In the genomic region with DNA sequence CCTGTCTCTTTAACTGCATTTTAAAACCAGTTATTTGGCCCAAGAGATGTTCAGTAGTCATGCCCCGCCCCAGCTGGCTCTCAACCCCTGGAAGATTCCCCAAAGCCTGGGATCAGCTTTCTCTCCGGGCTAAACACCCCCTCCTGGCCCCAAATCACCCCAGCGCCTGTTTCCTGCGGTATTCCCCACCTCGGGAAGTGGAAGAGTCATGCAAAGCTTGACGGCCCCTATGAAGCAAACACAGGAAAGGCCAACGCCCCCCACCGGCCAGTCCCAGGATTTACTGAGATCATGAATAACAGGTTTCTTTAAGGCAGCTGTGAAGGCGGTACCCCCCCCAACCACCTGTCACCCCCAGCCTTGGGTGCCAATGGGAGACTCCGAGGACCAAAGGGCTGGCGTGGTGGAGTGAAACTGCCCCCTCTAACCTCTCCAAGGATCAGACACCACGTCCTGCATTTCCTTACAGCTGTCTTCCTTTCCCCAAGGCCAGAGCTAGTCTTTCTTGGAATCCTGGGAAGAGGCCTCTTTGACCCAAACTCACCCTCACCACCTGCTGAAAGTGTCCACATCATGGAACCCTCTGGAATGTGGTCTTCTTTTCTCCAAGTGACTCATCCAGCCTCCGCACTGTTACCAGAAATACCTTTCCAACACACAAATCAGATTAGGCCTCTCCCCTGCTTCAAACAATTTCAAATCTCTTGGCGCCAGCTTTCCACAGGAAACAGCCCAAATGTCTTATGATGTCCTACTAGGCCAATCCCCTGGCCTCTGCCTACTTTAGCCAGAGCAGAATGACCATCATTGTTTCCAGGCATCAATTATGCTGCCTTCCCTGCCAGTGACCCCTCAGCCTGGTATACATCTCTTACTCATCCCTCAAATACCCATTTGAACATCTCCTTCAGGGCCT, we compare ENCODE assay signal across 8 cellular contexts.
DNase-seq lines count a peak whose midpoint lies in the region; ATAC-seq and TF ChIP-seq lines count a peak whose summit lies in the region.

No MANE protein-coding gene starts in this region.

- no peak for ATAC-seq in GM18498 (IDR thresholded peaks at IDR 0.05; ENCODE audit: unreplicated experiment)
- ATAC-seq in stimulated activated naive CD8-positive, alpha-beta T cell treated with anti-CD3 and anti-CD28 coated beads, Interleukin-15, amount 100 ng/mL, for 72 hours: no peak

- H3K4me1 Mint-ChIP-seq in neural crest cell: peaks cover 18% of the 10 kb centered on the region
- no peaks in the 10 kb centered on the region for H3K4me1 Mint-ChIP-seq in stimulated activated naive CD8-positive, alpha-beta T cell treated with anti-CD3 and anti-CD28 coated beads, Interleukin-15, amount 100 ng/mL, for 72 hours
- H3K4me1 Mint-ChIP-seq in activated naive CD4-positive, alpha-beta T cell treated with anti-CD3 and anti-CD28 coated beads, Interleukin-2, amount 10 ng/mL, durations not matched to agents 7 days and 5 days: no peaks in the 10 kb centered on the region

- in situ Hi-C loops in GM13976 (cut with MboI; ENCODE audit: low sequenced_read_pairs, unreplicated experiment): no loop called here

- no peak overlapping the region for H3K4me3 Mint-ChIP-seq in neural crest cell
- H3K4me3 Mint-ChIP-seq in stimulated activated naive CD8-positive, alpha-beta T cell treated with anti-CD3 and anti-CD28 coated beads, Interleukin-15, amount 100 ng/mL, for 72 hours: no peak overlapping the region
- H3K4me3 Mint-ChIP-seq in activated naive CD4-positive, alpha-beta T cell treated with anti-CD3 and anti-CD28 coated beads, Interleukin-2, amount 10 ng/mL, durations not matched to agents 7 days and 5 days: no peak overlapping the region

- no peaks in the 10 kb centered on the region for H3K27me3 Mint-ChIP-seq in neural crest cell (ENCODE audit: low read depth)
- H3K27me3 Mint-ChIP-seq in stimulated activated naive CD8-positive, alpha-beta T cell treated with anti-CD3 and anti-CD28 coated beads, Interleukin-15, amount 100 ng/mL, for 72 hours: no peaks in the 10 kb centered on the region
- H3K27me3 Mint-ChIP-seq in activated naive CD4-positive, alpha-beta T cell treated with anti-CD3 and anti-CD28 coated beads, Interleukin-2, amount 10 ng/mL, durations not matched to agents 7 days and 5 days: no peaks in the 10 kb centered on the region

- peaks cover 18% of the 10 kb centered on the region for H3K36me3 Mint-ChIP-seq in neural crest cell (ENCODE audit: low read depth)
- no peaks in the 10 kb centered on the region for H3K36me3 Mint-ChIP-seq in activated naive CD4-positive, alpha-beta T cell treated with anti-CD3 and anti-CD28 coated beads, Interleukin-2, amount 10 ng/mL, durations not matched to agents 7 days and 5 days

- peak overlapping the region; percentile 50 for H3K27ac Mint-ChIP-seq in neural crest cell (ENCODE audit: unreplicated experiment)
- no peak overlapping the region for H3K27ac Mint-ChIP-seq in stimulated activated naive CD8-positive, alpha-beta T cell treated with anti-CD3 and anti-CD28 coated beads, Interleukin-15, amount 100 ng/mL, for 72 hours
- H3K27ac Mint-ChIP-seq in activated naive CD4-positive, alpha-beta T cell treated with anti-CD3 and anti-CD28 coated beads, Interleukin-2, amount 10 ng/mL, durations not matched to agents 7 days and 5 days: no peak overlapping the region

- TF ChIP-seq CTCF in AG09319 (IDR thresholded peaks at IDR 0.05; ENCODE audit: low read depth, low read length): peak; percentile 60
- TF ChIP-seq CTCF in neural crest cell (conservative IDR thresholded peaks at IDR 0.05): no peak
- no peak for TF ChIP-seq CTCF in GM13976 (IDR thresholded peaks at IDR 0.05; ENCODE audit: borderline replicate concordance, control extremely low read depth, extremely low read depth, insufficient read depth, missing control alignments)

- CTCF ChIA-PET in activated naive CD4-positive, alpha-beta T cell treated with anti-CD3 and anti-CD28 coated beads, Interleukin-2, amount 10 ng/mL, durations not matched to agents 7 days and 5 days (lab: Charles Lee): interaction anchor here (0.8 kb wide), 1 partner anchor 24 kb away, joined by 3 read pairs; no protein-coding TSS in a partner anchor

- H3K9me3 Mint-ChIP-seq in neural crest cell: peaks cover 22% of the 10 kb centered on the region
- H3K9me3 Mint-ChIP-seq in stimulated activated naive CD8-positive, alpha-beta T cell treated with anti-CD3 and anti-CD28 coated beads, Interleukin-15, amount 100 ng/mL, for 72 hours: peaks cover 11 to 15% of the 10 kb centered on the region in 2 donors
- peaks cover 7% of the 10 kb centered on the region for H3K9me3 Mint-ChIP-seq in activated naive CD4-positive, alpha-beta T cell treated with anti-CD3 and anti-CD28 coated beads, Interleukin-2, amount 10 ng/mL, durations not matched to agents 7 days and 5 days

- DNase-seq in AG09319 (ENCODE audit: extremely low read depth, low read depth) (peak; percentile 74), NCI-H524 treated with DMSO at 0.1 percent for 48 hours (lab: John Stamatoyannopoulos, UW) (peak; percentile 8), fibroblast of peridontal ligament (ENCODE audit: extremely low read depth) (peak; percentile 74), neural crest cell (ENCODE audit: low read depth, low spot score) (no peak), GM13976 (ENCODE audit: low spot score) (no peak)
- DNase-seq in stimulated activated naive CD8-positive, alpha-beta T cell treated with anti-CD3 and anti-CD28 coated beads, Interleukin-15, amount 100 ng/mL, for 72 hours: no peak
- DNase-seq in activated naive CD4-positive, alpha-beta T cell treated with anti-CD3 and anti-CD28 coated beads, Interleukin-2, amount 10 ng/mL, durations not matched to agents 7 days and 5 days: no peak

Comparison
In these comparisons a context has a peak if more than half of its experiments do, and no peak if none do; other contexts are left out.
1. DNase-seq: peak in AG09319 (single experiment), NCI-H524 treated with DMSO at 0.1 percent for 48 hours (single experiment) and fibroblast of peridontal ligament (single experiment); none in neural crest cell (single experiment), GM13976 (single experiment), stimulated activated naive CD8-positive, alpha-beta T cell treated with anti-CD3 and anti-CD28 coated beads, Interleukin-15, amount 100 ng/mL, for 72 hours (0 of 2) and activated naive CD4-positive, alpha-beta T cell treated with anti-CD3 and anti-CD28 coated beads, Interleukin-2, amount 10 ng/mL, durations not matched to agents 7 days and 5 days (single experiment).